1 cellular context compared by ENCODE assay signal in the genomic region with DNA sequence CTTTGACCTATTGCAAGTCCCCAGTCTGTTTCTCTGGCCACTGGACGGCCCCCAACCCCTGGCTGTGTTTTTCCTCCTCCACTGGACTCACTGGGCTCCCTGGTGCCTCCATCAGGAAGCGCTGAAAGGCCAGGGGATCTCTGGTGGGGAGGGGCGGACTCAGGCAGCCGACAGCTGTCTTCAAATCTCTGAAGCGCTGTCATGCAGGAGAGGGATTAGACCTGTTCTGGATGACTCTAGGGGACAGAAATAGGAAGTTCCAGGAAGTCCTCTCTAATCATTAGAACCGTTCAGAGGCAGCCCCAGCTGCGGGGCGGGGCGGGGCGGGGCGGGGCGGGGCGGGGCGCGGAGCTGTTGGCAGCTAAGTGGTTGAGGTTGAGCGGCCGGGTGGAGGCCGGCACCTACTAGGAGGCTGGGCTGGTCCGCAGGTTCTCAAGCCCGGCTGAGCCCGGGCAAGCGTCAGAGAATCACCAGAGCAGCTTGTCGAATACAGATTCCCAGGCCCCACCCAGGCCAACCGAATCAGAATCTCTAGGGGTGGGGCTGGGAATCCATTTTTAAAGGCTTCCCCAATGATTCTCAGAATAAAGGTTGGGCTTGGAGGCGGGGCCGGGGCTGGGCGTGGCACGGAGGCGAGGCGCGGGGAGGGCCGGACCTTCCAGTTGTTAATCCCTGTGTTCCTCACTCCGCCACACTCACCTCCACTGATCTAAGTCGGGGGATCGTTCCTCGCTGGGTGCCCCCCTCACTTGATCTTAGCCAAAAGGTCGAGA.
TF ChIP-seq lines count a peak whose summit lies in the region.

No MANE protein-coding gene starts in this region.

TF ChIP-seq in K562, 482 proteins besides CTCF, POLR2A, EP300 and RAD21 (continued from another document):
- peak; percentile 75 for TF ChIP-seq ATF7 (IDR thresholded peaks at IDR 0.05)
- TF ChIP-seq PHF21A (IDR thresholded peaks at IDR 0.05; ENCODE audit: borderline replicate concordance, low read depth) = peak; percentile 62; the same call in 1 of the 2 replicates
- TF ChIP-seq ZNF551 (CRISPR knock-in tag; IDR thresholded peaks at IDR 0.05) = no peak
- peak in 1 of 2 experiments; percentile 60; a peak in 1 of 4 replicates for TF ChIP-seq ZNF639 (CRISPR knock-in tag; conservative IDR thresholded peaks at IDR 0.05 in 1 of 2, IDR thresholded peaks at IDR 0.05 in 1 of 2)
- TF ChIP-seq MTA3 (IDR thresholded peaks at IDR 0.05; ENCODE audit: borderline replicate concordance) = 0 out of 2 replicates have a peak, but pooled peaks have one; percentile 26
- no peak for TF ChIP-seq ATF1 (CRISPR knock-in tag; IDR thresholded peaks at IDR 0.05)
- 0 out of 2 replicates have a peak, but pooled peaks have one; percentile 29 for TF ChIP-seq ATF1 (tag; IDR thresholded peaks at IDR 0.05)
- TF ChIP-seq SIN3B (IDR thresholded peaks at IDR 0.05; ENCODE audit: low read depth) = no peak
- TF ChIP-seq, protein P1, sequence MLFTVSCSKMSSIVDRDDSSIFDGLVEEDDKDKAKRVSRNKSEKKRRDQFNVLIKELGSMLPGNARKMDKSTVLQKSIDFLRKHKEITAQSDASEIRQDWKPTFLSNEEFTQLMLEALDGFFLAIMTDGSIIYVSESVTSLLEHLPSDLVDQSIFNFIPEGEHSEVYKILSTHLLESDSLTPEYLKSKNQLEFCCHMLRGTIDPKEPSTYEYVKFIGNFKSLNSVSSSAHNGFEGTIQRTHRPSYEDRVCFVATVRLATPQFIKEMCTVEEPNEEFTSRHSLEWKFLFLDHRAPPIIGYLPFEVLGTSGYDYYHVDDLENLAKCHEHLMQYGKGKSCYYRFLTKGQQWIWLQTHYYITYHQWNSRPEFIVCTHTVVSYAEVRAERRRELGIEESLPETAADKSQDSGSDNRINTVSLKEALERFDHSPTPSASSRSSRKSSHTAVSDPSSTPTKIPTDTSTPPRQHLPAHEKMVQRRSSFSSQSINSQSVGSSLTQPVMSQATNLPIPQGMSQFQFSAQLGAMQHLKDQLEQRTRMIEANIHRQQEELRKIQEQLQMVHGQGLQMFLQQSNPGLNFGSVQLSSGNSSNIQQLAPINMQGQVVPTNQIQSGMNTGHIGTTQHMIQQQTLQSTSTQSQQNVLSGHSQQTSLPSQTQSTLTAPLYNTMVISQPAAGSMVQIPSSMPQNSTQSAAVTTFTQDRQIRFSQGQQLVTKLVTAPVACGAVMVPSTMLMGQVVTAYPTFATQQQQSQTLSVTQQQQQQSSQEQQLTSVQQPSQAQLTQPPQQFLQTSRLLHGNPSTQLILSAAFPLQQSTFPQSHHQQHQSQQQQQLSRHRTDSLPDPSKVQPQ (CRISPR knock-in tag; IDR thresholded peaks at IDR 0.05; ENCODE audit: borderline replicate concordance) = no peak
- TF ChIP-seq SREBF1 (IDR thresholded peaks at IDR 0.05; ENCODE audit: borderline replicate concordance, low read depth, low read length) = no peak; the same call in 1 of the 2 replicates
- no peak for TF ChIP-seq FOXA1 (IDR thresholded peaks at IDR 0.05; ENCODE audit: borderline replicate concordance)
- TF ChIP-seq ZNF41 (CRISPR knock-in tag; conservative IDR thresholded peaks at IDR 0.05) = no peak
- no peak for TF ChIP-seq ZBTB12 (CRISPR knock-in tag; IDR thresholded peaks at IDR 0.05)
- TF ChIP-seq TSHZ1 (CRISPR knock-in tag; IDR thresholded peaks at IDR 0.05) = no peak
- no peak for TF ChIP-seq ZNF778 (CRISPR knock-in tag; IDR thresholded peaks at IDR 0.05)
- peak; percentile 26; the same call in 1 of the 2 replicates for TF ChIP-seq RBFOX2 (IDR thresholded peaks at IDR 0.05; ENCODE audit: low read depth, low read length)
- no peak for TF ChIP-seq TCF15 (CRISPR knock-in tag; IDR thresholded peaks at IDR 0.05)
- TF ChIP-seq, protein P2, sequence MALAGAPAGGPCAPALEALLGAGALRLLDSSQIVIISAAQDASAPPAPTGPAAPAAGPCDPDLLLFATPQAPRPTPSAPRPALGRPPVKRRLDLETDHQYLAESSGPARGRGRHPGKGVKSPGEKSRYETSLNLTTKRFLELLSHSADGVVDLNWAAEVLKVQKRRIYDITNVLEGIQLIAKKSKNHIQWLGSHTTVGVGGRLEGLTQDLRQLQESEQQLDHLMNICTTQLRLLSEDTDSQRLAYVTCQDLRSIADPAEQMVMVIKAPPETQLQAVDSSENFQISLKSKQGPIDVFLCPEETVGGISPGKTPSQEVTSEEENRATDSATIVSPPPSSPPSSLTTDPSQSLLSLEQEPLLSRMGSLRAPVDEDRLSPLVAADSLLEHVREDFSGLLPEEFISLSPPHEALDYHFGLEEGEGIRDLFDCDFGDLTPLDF (CRISPR knock-in tag; IDR thresholded peaks at IDR 0.05) = no peak
- peak; percentile 74 for TF ChIP-seq BHLHE40 (IDR thresholded peaks at IDR 0.05; ENCODE audit: low read length)
- TF ChIP-seq SRSF9 (IDR thresholded peaks at IDR 0.05; ENCODE audit: borderline replicate concordance, low read depth, low read length) = no peak
